Comparison of ENCODE assay signal across 6 cellular contexts in genomic region chr14:58563981-58564380, GRCh38.
"Had no signal": no experiment of that assay in that cellular context is flagged by ENCODE, and none has a peak within 500 bp of the region (broad histone marks: within the 10 kb centered on the region; RNA-seq: fewer than 3 reads in every experiment).

No MANE protein-coding gene starts in this region.

- H3K27ac ChIP-seq: HL-60 had no signal

- H3K4me3 Mint-ChIP-seq: GM23338, H9, IgD-negative memory B cell had no signal

- H3K4me3 ChIP-seq: GM23338 had no signal

- H3K4me2 ChIP-seq: GM23338 had no signal

- H3K4me1 Mint-ChIP-seq: IgD-negative memory B cell had no signal

- H3K9me3 Mint-ChIP-seq: GM23338, H9 had no signal

- ATAC-seq: GM23338, HepG2 had no signal

- H3K27me3 Mint-ChIP-seq: IgD-negative memory B cell had no signal

- H3K27ac Mint-ChIP-seq: GM23338, H9 had no signal

- H2AFZ ChIP-seq: GM23338 had no signal

- DNase-seq: H9, HCEC 1CT had no signal
